Comparison of ENCODE assay signal across 21 cellular contexts in the genomic region with DNA sequence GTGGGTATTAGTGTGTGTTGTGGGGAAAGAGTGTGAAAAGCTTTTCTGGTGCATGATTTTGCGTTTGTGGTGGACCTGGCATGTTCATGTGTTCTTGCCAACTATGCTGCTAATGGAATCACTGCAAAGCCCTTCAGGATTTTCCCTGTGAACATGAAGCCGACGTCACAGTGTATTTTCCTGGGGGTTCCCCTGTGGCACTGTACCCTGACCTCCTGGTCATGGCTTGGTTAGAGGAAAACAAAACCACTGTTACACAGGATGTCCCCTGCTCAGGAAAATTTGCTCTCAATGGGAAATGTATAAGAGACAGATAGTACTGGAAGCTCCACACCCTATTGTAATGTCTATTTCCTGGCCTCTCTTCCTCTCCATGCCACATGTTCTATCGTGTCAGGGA. TPM values are rescaled to one million over a fixed set of nuclear protein-coding genes. Genes with fewer than 3 reads are reported as not detected.
DNase-seq lines count a peak whose midpoint lies in the region; ATAC-seq and TF ChIP-seq lines count a peak whose summit lies in the region.
"Had no signal": no experiment of that assay in that cellular context is flagged by ENCODE, and none has a peak within 500 bp of the region (broad histone marks: within the 10 kb centered on the region; RNA-seq: fewer than 3 reads in every experiment).

No MANE protein-coding gene starts in this region.

- H3K27ac ChIP-seq in esophagus muscularis mucosa (replicated peaks in 1 of 4) (peak overlapping the region in 3 of 4 donors; percentile 37 to 56 (median 52)), mesenchymal stem cell (ENCODE audit: low read length, poor library complexity, severe bottlenecking) (no peak overlapping the region), subcutaneous abdominal adipose tissue (ENCODE audit: low read depth, low read length) (peak overlapping the region; percentile 64), PC-3 (ENCODE audit: low read length) (no peak overlapping the region)

- H4K20me1 ChIP-seq in PC-3 (ENCODE audit: low read length) = no peaks in the 10 kb centered on the region

- no peak for ATAC-seq in Right ventricle myocardium inferior
- ATAC-seq in left ventricle myocardium superior = no peak
- no peak for ATAC-seq in PC-3

- H2AK5ac ChIP-seq in mesenchymal stem cell (ENCODE audit: low read length, severe bottlenecking) = no peak overlapping the region

- no peak overlapping the region for H2BK120ac ChIP-seq in mesenchymal stem cell (ENCODE audit: low read depth, low read length)

- TF ChIP-seq CTCF in esophagus muscularis mucosa (IDR thresholded peaks at IDR 0.05) (no peak), PC-3 (conservative IDR thresholded peaks at IDR 0.05; ENCODE audit: low read depth, low read length) (no peak)

- no peak overlapping the region for H3K9ac ChIP-seq in mesenchymal stem cell (ENCODE audit: low read length)
- peak overlapping the region in 1 of 5 donors; percentile 11 for H3K9ac ChIP-seq in subcutaneous abdominal adipose tissue (ENCODE audit: low read length in 5 of 5)
- no peak overlapping the region for H3K9ac ChIP-seq in PC-3 (ENCODE audit: low read length)

- no peak for TF ChIP-seq POLR2A in esophagus muscularis mucosa (IDR thresholded peaks at IDR 0.05; ENCODE audit: low read depth)

- no peaks in the 10 kb centered on the region for H3K79me1 ChIP-seq in mesenchymal stem cell (replicated peaks; ENCODE audit: low read length, poor library complexity, severe bottlenecking)

- no peaks in the 10 kb centered on the region for H3K9me3 ChIP-seq in esophagus muscularis mucosa
- no peaks in the 10 kb centered on the region for H3K9me3 ChIP-seq in mesenchymal stem cell (ENCODE audit: control insufficient read depth, low read length)
- no peaks in the 10 kb centered on the region for H3K9me3 ChIP-seq in subcutaneous abdominal adipose tissue (ENCODE audit: control insufficient read depth in 5 of 5, low read length in 5 of 5)
- no peaks in the 10 kb centered on the region for H3K9me3 ChIP-seq in PC-3 (ENCODE audit: low read length)

- no peaks in the 10 kb centered on the region for H3K9me2 ChIP-seq in PC-3 (replicated peaks; ENCODE audit: low read length)

- CTCF ChIA-PET in PC-3 (lab: Charles Lee) = no interaction called here

- H3K27me3 ChIP-seq in esophagus muscularis mucosa (peaks cover 0 to 9% (median 0%) of the 10 kb centered on the region in 4 donors), mesenchymal stem cell (ENCODE audit: control insufficient read depth in 1 of 2, insufficient read depth in 1 of 2, low read length in 2 of 2) (no peaks in the 10 kb centered on the region), subcutaneous abdominal adipose tissue (ENCODE audit: control insufficient read depth in 5 of 5, insufficient read depth in 4 of 5, low read length in 5 of 5) (no peaks in the 10 kb centered on the region), PC-3 (ENCODE audit: low read length) (peaks cover 26% of the 10 kb centered on the region)

- no peaks in the 10 kb centered on the region for H3F3A ChIP-seq in PC-3 (ENCODE audit: low read length, unreplicated experiment)

- BruUV-seq in PC-3 (replicated peaks; lab: Mats Ljungman, UMichigan) = no TSS peak

- H4K91ac ChIP-seq in mesenchymal stem cell (ENCODE audit: low read length) = no peak overlapping the region

- H3K4me3 ChIP-seq in esophagus muscularis mucosa = no peak overlapping the region
- H3K4me3 ChIP-seq in mesenchymal stem cell (ENCODE audit: insufficient read depth in 1 of 2, low read depth in 1 of 2, low read length in 2 of 2) = no peak overlapping the region
- H3K4me3 ChIP-seq in subcutaneous abdominal adipose tissue (ENCODE audit: low read depth in 1 of 5, low read length in 5 of 5) = no peak overlapping the region
- no peak overlapping the region for H3K4me3 ChIP-seq in PC-3 (ENCODE audit: low read length)

- peak overlapping the region in 1 of 2 experiments; percentile 37 for H3K4ac ChIP-seq in mesenchymal stem cell (ENCODE audit: low read depth in 1 of 2, low read length in 2 of 2)

- H2AFZ ChIP-seq in mesenchymal stem cell (ENCODE audit: low read depth, low read length) (no peak overlapping the region), PC-3 (ENCODE audit: low read length) (no peak overlapping the region)

- DNase-seq in Right ventricle myocardium inferior (ENCODE audit: missing footprints) = peak; percentile 15
- no peak for DNase-seq in left ventricle myocardium superior
- peak; percentile 42 for DNase-seq in esophagus muscularis mucosa (ENCODE audit: extremely low spot score)
- peak; percentile 70 for DNase-seq in mesenchymal stem cell
- DNase-seq in NCI-H1048 (lab: John Stamatoyannopoulos, UW) = no peak
- no peak for DNase-seq in PC-3
- DNase-seq in inferior parietal cortex (ENCODE audit: extremely low spot score) = no peak
- DNase-seq: 8988T; CD4-positive, alpha-beta memory T cell; DMS79; H9; Kasumi-1; NCI-H1417; NCI-H2029; NCI-H2171; NCI-H446; NK-92 treated with Interleukin-12 subunit alpha and Interleukin-12 subunit beta, amount 100 ng/mL, for 24 hours; OCI-M1; RPMI8226 had no signal

- no peaks in the 10 kb centered on the region for H3K79me2 ChIP-seq in PC-3 (ENCODE audit: low read length)

- POLR2A ChIA-PET in PC-3 (lab: Charles Lee; ENCODE audit: unreplicated experiment) = no interaction called here

- WGBS in esophagus muscularis mucosa = 74% methylated on average over 4 of the region's 4 CpGs
- 69% methylated on average over 4 of the region's 4 CpGs for WGBS in mesenchymal stem cell

- no peak overlapping the region for H3K14ac ChIP-seq in mesenchymal stem cell (ENCODE audit: low read length in 2 of 2)

- intact Hi-C loops in Right ventricle myocardium inferior (cut with DNase I) = no loop called here
- intact Hi-C loops in left ventricle myocardium superior (cut with micrococcal nuclease) = no loop called here
- intact Hi-C loops in esophagus muscularis mucosa (cut with DNase I) = no loop called here
- intact Hi-C loops in PC-3 (cut with micrococcal nuclease) = no loop called here

- H2BK5ac ChIP-seq in mesenchymal stem cell (ENCODE audit: low read depth, low read length, poor library complexity, severe bottlenecking) = no peak overlapping the region

- H2BK12ac ChIP-seq in mesenchymal stem cell (ENCODE audit: low read length in 2 of 2) = peak overlapping the region in 1 of 2 experiments; percentile 23

- peak overlapping the region; percentile 41 for H4K8ac ChIP-seq in mesenchymal stem cell (ENCODE audit: low read length)

- H3K4me2 ChIP-seq in mesenchymal stem cell (ENCODE audit: low read length, poor library complexity, severe bottlenecking) = no peak overlapping the region
- H3K4me2 ChIP-seq in PC-3 (ENCODE audit: low read length) = no peak overlapping the region

- H3K36me3 ChIP-seq in esophagus muscularis mucosa = no peaks in the 10 kb centered on the region
- peaks cover 0 to 8% of the 10 kb centered on the region in 2 experiments for H3K36me3 ChIP-seq in mesenchymal stem cell (ENCODE audit: control insufficient read depth in 1 of 2, insufficient read depth in 2 of 2, low read depth in 1 of 2, low read length in 2 of 2)
- peaks cover 0 to 5% (median 0%) of the 10 kb centered on the region in 5 donors for H3K36me3 ChIP-seq in subcutaneous abdominal adipose tissue (ENCODE audit: control insufficient read depth in 5 of 5, insufficient read depth in 5 of 5, low read length in 5 of 5)
- no peaks in the 10 kb centered on the region for H3K36me3 ChIP-seq in PC-3 (ENCODE audit: low read depth, low read length)

- H3K4me1 ChIP-seq in esophagus muscularis mucosa (peaks cover 0 to 15% (median 4%) of the 10 kb centered on the region in 4 donors), mesenchymal stem cell (ENCODE audit: control insufficient read depth, insufficient read depth, low read depth, low read length) (no peaks in the 10 kb centered on the region), subcutaneous abdominal adipose tissue (ENCODE audit: control insufficient read depth in 5 of 5, insufficient read depth in 5 of 5, low read length in 5 of 5) (peaks cover 0 to 35% (median 13%) of the 10 kb centered on the region in 5 donors), PC-3 (ENCODE audit: insufficient read depth, low read length) (no peaks in the 10 kb centered on the region)

- H3K23ac ChIP-seq in mesenchymal stem cell (ENCODE audit: low read length in 2 of 2) = no peak overlapping the region

- peak overlapping the region; percentile 94 for H2BK15ac ChIP-seq in mesenchymal stem cell (ENCODE audit: low read depth, poor library complexity, severe bottlenecking)

- no peak for TF ChIP-seq EP300 in esophagus muscularis mucosa (IDR thresholded peaks at IDR 0.05)

- peak overlapping the region; percentile 66 to 89 for H3K18ac ChIP-seq in mesenchymal stem cell (ENCODE audit: low read depth in 1 of 2, low read length in 2 of 2)

RNA-seq across cellular contexts. Expression of gene TSHZ2, which starts 19.6 kb away (rescaled TPM):
- 4.2 TPM for total RNA-seq in Right ventricle myocardium inferior
- 5.2 TPM for total RNA-seq in left ventricle myocardium superior
- 10 to 100 TPM; 10.3 to 15.0 (median 12.9) TPM for total RNA-seq in esophagus muscularis mucosa
- 17.1 TPM for polyA plus RNA-seq in mesenchymal stem cell (2013, experiment 1 of 2)
- polyA plus RNA-seq in mesenchymal stem cell (2013, experiment 2 of 2) = 16.5 TPM
- total RNA-seq in PC-3 (2014; rRNA removed) = not detected in 2 replicates
- polyA plus RNA-seq: BJ had no signal

Comparison
In these comparisons a context has a peak if more than half of its experiments do, and no peak if none do; other contexts are left out.
1. DNase-seq: peak in Right ventricle myocardium inferior (single experiment), esophagus muscularis mucosa (single experiment) and mesenchymal stem cell (single experiment); none in left ventricle myocardium superior (single experiment), NCI-H1048 (single experiment), PC-3 (single experiment) and inferior parietal cortex (single experiment).
2. H3K27ac ChIP-seq: peak in esophagus muscularis mucosa (3 of 4) and subcutaneous abdominal adipose tissue (single experiment); none in mesenchymal stem cell (single experiment) and PC-3 (single experiment).